22 cellular contexts compared by ENCODE assay signal in the genomic region with DNA sequence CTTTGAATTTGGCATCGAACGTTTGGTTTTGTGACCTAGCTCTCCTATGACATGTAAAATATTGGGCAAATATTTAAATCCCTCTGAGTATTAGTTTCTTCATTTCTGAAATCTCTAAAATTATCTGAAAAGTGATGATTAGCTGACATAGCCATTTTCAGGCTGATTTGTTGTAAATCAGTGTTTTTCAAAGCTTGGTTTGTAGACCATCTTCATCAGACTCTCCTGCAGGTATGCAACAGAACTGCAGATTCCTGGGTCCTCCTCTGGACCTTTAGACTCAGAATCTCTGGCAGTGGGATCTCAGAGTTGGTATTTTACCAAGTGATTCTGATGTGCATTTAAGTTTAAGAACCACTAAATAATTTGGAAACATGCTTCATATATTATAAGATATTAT. TPM values are rescaled to one million over a fixed set of nuclear protein-coding genes. Genes with fewer than 3 reads are reported as not detected.
DNase-seq lines count a peak whose midpoint lies in the region; ATAC-seq, FAIRE-seq and TF ChIP-seq lines count a peak whose summit lies in the region.
"Had no signal": no experiment of that assay in that cellular context is flagged by ENCODE, and none has a peak within 500 bp of the region (broad histone marks: within the 10 kb centered on the region; RNA-seq: fewer than 3 reads in every experiment).

No MANE protein-coding gene starts in this region.

- no peaks in the 10 kb centered on the region for H3K9me3 Mint-ChIP-seq in endodermal cell
- H3K9me3 Mint-ChIP-seq: CD4-positive, alpha-beta memory T cell had no signal

- H3K27me3 ChIP-seq in H7 (ENCODE audit: control insufficient read depth, insufficient read depth, low read length), result no peaks in the 10 kb centered on the region
- H3K27me3 ChIP-seq in endodermal cell (ENCODE audit: control insufficient read depth, insufficient read depth, low read length, poor library complexity, severe bottlenecking), result no peaks in the 10 kb centered on the region

- H3K4me3 ChIP-seq in A549 (no peak overlapping the region), H7 (ENCODE audit: insufficient read depth, low read depth, low read length) (no peak overlapping the region), endodermal cell (ENCODE audit: low read length) (no peak overlapping the region)
- H3K4me3 ChIP-seq: GM12878, HAP-1 had no signal

- no peaks in the 10 kb centered on the region for H3K36me3 ChIP-seq in H7 (replicated peaks; ENCODE audit: control insufficient read depth, insufficient read depth, low read length)
- no peaks in the 10 kb centered on the region for H3K36me3 ChIP-seq in endodermal cell (ENCODE audit: control insufficient read depth, insufficient read depth, low read length)
- H3K36me3 ChIP-seq: HAP-1 had no signal

- H3K4me1 Mint-ChIP-seq in endodermal cell, result no peaks in the 10 kb centered on the region
- H3K4me1 Mint-ChIP-seq: CD4-positive, alpha-beta memory T cell had no signal

- no peak for TF ChIP-seq RAD21 in A549 (conservative IDR thresholded peaks at IDR 0.05 in 1 of 2, IDR thresholded peaks at IDR 0.05 in 1 of 2)

- no peak overlapping the region for H3K27ac Mint-ChIP-seq in endodermal cell
- H3K27ac Mint-ChIP-seq: CD4-positive, alpha-beta memory T cell; HFFc6 had no signal

- no peak overlapping the region for H3K4me2 ChIP-seq in A549

- WGBS in A549 (ENCODE audit: missing lambda C conversion rate), result 0% methylated on average over 2 of the region's 2 CpGs
- 95 to 100% methylated on average over 2 of the region's 2 CpGs for WGBS in endodermal cell (ENCODE audit: insufficient coverage in 1 of 2, insufficient read length in 1 of 2), 2 experiments

- ATAC-seq in A549 (no peak), GM21717 (IDR thresholded peaks at IDR 0.05; ENCODE audit: unreplicated experiment) (no peak)
- ATAC-seq: GM12878 had no signal

- no peak overlapping the region for H3K4me3 Mint-ChIP-seq in endodermal cell
- H3K4me3 Mint-ChIP-seq: CD4-positive, alpha-beta memory T cell; HFFc6 had no signal

- no peaks in the 10 kb centered on the region for H3K27me3 Mint-ChIP-seq in endodermal cell (ENCODE audit: insufficient read depth)

- no peaks in the 10 kb centered on the region for H3K4me1 ChIP-seq in A549
- no peaks in the 10 kb centered on the region for H3K4me1 ChIP-seq in endodermal cell (ENCODE audit: control insufficient read depth, insufficient read depth, low read length)
- H3K4me1 ChIP-seq: Caco-2, HAP-1 had no signal

- no peak for TF ChIP-seq POLR2A in A549 (IDR thresholded peaks at IDR 0.05; ENCODE audit: low read length)

- TF ChIP-seq EP300 in A549 (IDR thresholded peaks at IDR 0.05), result no peak

- no peaks in the 10 kb centered on the region for H3K36me3 Mint-ChIP-seq in endodermal cell (ENCODE audit: low read depth)
- H3K36me3 Mint-ChIP-seq: CD4-positive, alpha-beta memory T cell had no signal

- H3K9ac ChIP-seq in endodermal cell (ENCODE audit: extremely low read depth, low read length, poor library complexity, severe bottlenecking), result no peak overlapping the region

- TF ChIP-seq CTCF in A549 (IDR thresholded peaks at IDR 0.05) (no peak), endodermal cell (conservative IDR thresholded peaks at IDR 0.05) (peak; percentile 61)

- CTCF ChIA-PET in A549 (lab: Yijun Ruan, JAX), result no interaction called here

- DNase-seq in A549 (ENCODE audit: low read depth in 1 of 2, low spot score in 1 of 2) (no peak), H7 (peak; percentile 11), endodermal cell (no peak), iPS-NIHi11 (ENCODE audit: low spot score) (peak; percentile 27), NCI-H2171 (lab: John Stamatoyannopoulos, UW) (no peak), germinal center (ENCODE audit: low spot score) (no peak)
- no peak for DNase-seq in activated effector memory CD4-positive, alpha-beta T cell treated with anti-CD3 and anti-CD28 coated beads, Interleukin-2, amount 50 U/mL, for 16 hours
- DNase-seq: 8988T; C1 segment of cervical spinal cord; Caco-2; CD4-positive, alpha-beta memory T cell; DMS 273 treated with DMSO at 0.1 percent for 48 hours; DMS79; EL; GDM1; HFFc6 had no signal

- POLR2A ChIA-PET in A549 (lab: Yijun Ruan, JAX), result no interaction called here

- no peak for FAIRE-seq in A549 (lab: Jason Lieb, UNC)
- FAIRE-seq: GM12878, H1 had no signal

- H3K27ac ChIP-seq in A549 (no peak overlapping the region), endodermal cell (ENCODE audit: low read depth, low read length) (no peak overlapping the region)

- H3K9me3 ChIP-seq in A549, result no peaks in the 10 kb centered on the region
- peaks cover 6% of the 10 kb centered on the region for H3K9me3 ChIP-seq in endodermal cell (ENCODE audit: control insufficient read depth, low read length)
- H3K9me3 ChIP-seq: HAP-1 had no signal

TF ChIP-seq in A549, 52 proteins besides CTCF, POLR2A, EP300 and RAD21:
- TF ChIP-seq GATA3 (IDR thresholded peaks at IDR 0.05; ENCODE audit: borderline replicate concordance), result no peak
- TF ChIP-seq, protein P1, sequence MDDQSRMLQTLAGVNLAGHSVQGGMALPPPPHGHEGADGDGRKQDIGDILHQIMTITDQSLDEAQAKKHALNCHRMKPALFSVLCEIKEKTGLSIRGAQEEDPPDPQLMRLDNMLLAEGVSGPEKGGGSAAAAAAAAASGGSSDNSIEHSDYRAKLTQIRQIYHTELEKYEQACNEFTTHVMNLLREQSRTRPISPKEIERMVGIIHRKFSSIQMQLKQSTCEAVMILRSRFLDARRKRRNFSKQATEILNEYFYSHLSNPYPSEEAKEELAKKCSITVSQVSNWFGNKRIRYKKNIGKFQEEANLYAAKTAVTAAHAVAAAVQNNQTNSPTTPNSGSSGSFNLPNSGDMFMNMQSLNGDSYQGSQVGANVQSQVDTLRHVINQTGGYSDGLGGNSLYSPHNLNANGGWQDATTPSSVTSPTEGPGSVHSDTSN (IDR thresholded peaks at IDR 0.05), result no peak
- TF ChIP-seq NR3C1 (IDR thresholded peaks at IDR 0.05), result no peak
- no peak for TF ChIP-seq ZFP36 (IDR thresholded peaks at IDR 0.05; ENCODE audit: borderline replicate concordance, partially characterized antibody)
- TF ChIP-seq MAFK (IDR thresholded peaks at IDR 0.05; ENCODE audit: partially characterized antibody), result peak; percentile 22
TF ChIP-seq in A549: peak in this region for 1.

RNA-seq across cellular contexts. Expression of a gene that starts 38.9 kb away (rescaled TPM):
- not detected in 2 replicates for polyA plus RNA-seq in A549 (2011; rRNA removed)
- 0.03 and 0.04 TPM in 2 replicates for polyA plus RNA-seq in A549 (2012; cell fraction: cytosol; rRNA removed)
- polyA plus RNA-seq in A549 (2012; cell fraction: nucleus; rRNA removed), result 0.02 and 0.05 TPM in 2 replicates
- polyA plus RNA-seq in A549 (2017; fragmentation: RNase III; extraction: RNeasy Plus Mini Kit Qiagen cat#74134 plus additional on column Dnase treatment), result not detected in 3 replicates
- not detected in 2 replicates for polyA minus RNA-seq in A549 (2011; rRNA and poly(A)+ RNA removed)
- not detected in 2 replicates for total RNA-seq in H7 (2014; rRNA removed; shearing (Covaris generic))
- not detected for total RNA-seq in endodermal cell
- 0.32 TPM for polyA plus RNA-seq in endodermal cell (2013, experiment 1 of 2)
- polyA plus RNA-seq in endodermal cell (2013, experiment 2 of 2), result 0.12 TPM
- total RNA-seq: A673; CD4-positive, alpha-beta memory T cell; H1; HFFc6 had no signal
- polyA plus RNA-seq: BJ; CD4-positive, alpha-beta memory T cell had no signal

Comparison
In these comparisons a context has a peak if more than half of its experiments do, and no peak if none do; other contexts are left out.
1. DNase-seq: peak in H7 (single experiment) and iPS-NIHi11 (single experiment); none in A549 (0 of 2), endodermal cell (single experiment), activated effector memory CD4-positive, alpha-beta T cell treated with anti-CD3 and anti-CD28 coated beads, Interleukin-2, amount 50 U/mL, for 16 hours (single experiment), NCI-H2171 (single experiment) and germinal center (single experiment).